17 cellular contexts compared by ENCODE assay signal in genomic region chr6:25973923-25974555, GRCh38. TPM values are rescaled to one million over a fixed set of nuclear protein-coding genes. Genes with fewer than 3 reads are reported as not detected.
"Had no signal": no experiment of that assay in that cellular context is flagged by ENCODE, and none has a peak within 500 bp of the region (broad histone marks: within the 10 kb centered on the region; RNA-seq: fewer than 3 reads in every experiment).

No MANE protein-coding gene starts in this region.

- H3K9me3 Mint-ChIP-seq: activated naive CD8-positive, alpha-beta T cell treated with anti-CD3 and anti-CD28 coated beads for 36 hours; dendritic cell treated with granulocyte-macrophage colony-stimulating factor and Interleukin-4, amounts not matched to agents 40 ng/mL and 50 ng/mL, for 4 days; natural killer cell; stimulated activated effector memory CD8-positive, alpha-beta T cell treated with anti-CD3 and anti-CD28 coated beads, Interleukin-12 subunit alpha, Interleukin-12 subunit beta, amount 100 ng/mL, for 72 hours had no signal

- ATAC-seq: foreskin keratinocyte; natural killer cell; sciatic nerve; stimulated activated effector memory CD8-positive, alpha-beta T cell treated with anti-CD3 and anti-CD28 coated beads, Interleukin-12 subunit alpha, Interleukin-12 subunit beta, amount 100 ng/mL, for 72 hours had no signal

- H3K4me3 ChIP-seq: cardiac muscle cell, hepatocyte had no signal

- H3K27me3 Mint-ChIP-seq: activated naive CD8-positive, alpha-beta T cell treated with anti-CD3 and anti-CD28 coated beads for 36 hours; dendritic cell treated with granulocyte-macrophage colony-stimulating factor and Interleukin-4, amounts not matched to agents 40 ng/mL and 50 ng/mL, for 4 days had no signal

- DNase-seq: activated CD4-positive, alpha-beta T cell treated with anti-CD3 and anti-CD28 coated beads for 1 hour; activated CD8-positive, alpha-beta memory T cell treated with anti-CD3 and anti-CD28 coated beads for 24 hours; activated CD8-positive, alpha-beta memory T cell treated with anti-CD3 and anti-CD28 coated beads, Interleukin-2, amount 50 U/mL, for 48 hours; activated naive CD8-positive, alpha-beta T cell treated with anti-CD3 and anti-CD28 coated beads for 36 hours; amniotic stem cell; effector memory CD4-positive, alpha-beta T cell; foreskin keratinocyte; mesenchymal stem cell; natural killer cell; stimulated activated CD4-positive, alpha-beta T cell treated with anti-CD3 and anti-CD28 coated beads, Interleukin-4, amount 100 ng/mL, for 24 hours had no signal

- H3K27ac Mint-ChIP-seq: activated naive CD8-positive, alpha-beta T cell treated with anti-CD3 and anti-CD28 coated beads for 36 hours; dendritic cell treated with granulocyte-macrophage colony-stimulating factor and Interleukin-4, amounts not matched to agents 40 ng/mL and 50 ng/mL, for 4 days; stimulated activated effector memory CD8-positive, alpha-beta T cell treated with anti-CD3 and anti-CD28 coated beads, Interleukin-12 subunit alpha, Interleukin-12 subunit beta, amount 100 ng/mL, for 72 hours had no signal

- H3K4me3 Mint-ChIP-seq: activated naive CD8-positive, alpha-beta T cell treated with anti-CD3 and anti-CD28 coated beads for 36 hours; dendritic cell treated with granulocyte-macrophage colony-stimulating factor and Interleukin-4, amounts not matched to agents 40 ng/mL and 50 ng/mL, for 4 days; natural killer cell; stimulated activated effector memory CD8-positive, alpha-beta T cell treated with anti-CD3 and anti-CD28 coated beads, Interleukin-12 subunit alpha, Interleukin-12 subunit beta, amount 100 ng/mL, for 72 hours had no signal

RNA-seq across cellular contexts. Expression of gene SLC17A2, which starts 43.5 kb away (rescaled TPM):
- total RNA-seq: activated naive CD8-positive, alpha-beta T cell treated with anti-CD3 and anti-CD28 coated beads for 36 hours; cardiac muscle cell; chondrocyte; foreskin keratinocyte; natural killer cell; sciatic nerve; T-helper 2 cell treated with Interferon-gamma antibody and Interleukin-4, amounts not matched to agents 100 ng/mL and 5 ng/mL, for 36 hours had no signal
